In the genomic region with DNA sequence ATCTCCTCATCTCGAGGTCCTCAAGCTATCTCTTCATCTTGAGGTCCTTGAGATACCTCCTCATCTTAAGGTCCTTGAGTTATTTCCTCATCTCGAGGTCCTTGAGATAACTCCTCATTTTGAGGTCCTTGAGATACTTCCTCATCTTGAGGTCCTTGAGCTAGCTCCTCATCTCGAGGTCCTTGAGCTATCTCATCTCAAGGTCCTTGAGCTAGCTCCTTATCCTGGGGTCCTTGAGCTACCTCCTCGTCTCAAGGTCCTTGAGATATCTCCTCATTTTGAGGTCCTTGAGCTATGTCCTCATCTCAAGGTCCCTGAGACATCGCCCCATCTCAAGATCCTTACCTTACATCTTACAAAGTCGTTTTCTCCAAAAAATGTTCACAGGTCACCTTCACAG, we compare ENCODE assay signal across 29 cellular contexts. TPM values are rescaled to one million over a fixed set of nuclear protein-coding genes. Genes with fewer than 3 reads are reported as not detected.
DNase-seq lines count a peak whose midpoint lies in the region; ATAC-seq, FAIRE-seq and TF ChIP-seq lines count a peak whose summit lies in the region.
"Had no signal": no experiment of that assay in that cellular context is flagged by ENCODE, and none has a peak within 500 bp of the region (broad histone marks: within the 10 kb centered on the region; RNA-seq: fewer than 3 reads in every experiment).

No MANE protein-coding gene starts in this region.

- no peaks in the 10 kb centered on the region for H4K20me1 ChIP-seq in KMS-11 (ENCODE audit: insufficient read depth)

- H3K9me3 ChIP-seq in breast epithelium = peaks cover 0 to 6% of the 10 kb centered on the region in 2 donors
- H3K9me3 ChIP-seq: right lobe of liver, testis had no signal

- H3K27ac ChIP-seq in KMS-11 = peak overlapping the region; percentile 80
- no peak overlapping the region for H3K27ac ChIP-seq in breast epithelium
- H3K27ac ChIP-seq: BLaER1, gastrocnemius medialis, hepatocyte, PC-9, right lobe of liver, testis had no signal

- H3K27me3 ChIP-seq in KMS-11 (ENCODE audit: insufficient read depth, low read depth) = no peaks in the 10 kb centered on the region
- H3K27me3 ChIP-seq in bronchial epithelial cell (ENCODE audit: control insufficient read depth, insufficient read depth, low read length) = no peaks in the 10 kb centered on the region
- no peaks in the 10 kb centered on the region for H3K27me3 ChIP-seq in breast epithelium
- H3K27me3 ChIP-seq: BLaER1, gastrocnemius medialis, hepatocyte, right lobe of liver, testis had no signal

- peaks cover 9 to 81% of the 10 kb centered on the region in 2 donors for H3K36me3 Mint-ChIP-seq in activated naive CD4-positive, alpha-beta T cell treated with anti-CD3 and anti-CD28 coated beads, Interleukin-2, amount 50 U/mL, for 72 hours
- peaks cover 57% of the 10 kb centered on the region for H3K36me3 Mint-ChIP-seq in stimulated activated effector memory CD8-positive, alpha-beta T cell treated with anti-CD3 and anti-CD28 coated beads, Interleukin-12 subunit alpha, Interleukin-12 subunit beta, amount 100 ng/mL, for 72 hours

- intact Hi-C loops in breast epithelium (cut with DNase I; ENCODE audit: low total_unique reads) = no loop called here

- peak; percentile 32 for FAIRE-seq in bronchial epithelial cell (lab: Jason Lieb, UNC)
- FAIRE-seq in RCC 7860 (lab: Jason Lieb, UNC) = no peak
- FAIRE-seq: astrocyte, urothelium cell line had no signal

- H3K4me1 Mint-ChIP-seq in stimulated activated effector memory CD8-positive, alpha-beta T cell treated with anti-CD3 and anti-CD28 coated beads, Interleukin-12 subunit alpha, Interleukin-12 subunit beta, amount 100 ng/mL, for 72 hours = peaks cover 65% of the 10 kb centered on the region
- H3K4me1 Mint-ChIP-seq: GM23338 had no signal

- peak overlapping the region; percentile 94 for H3K4me2 ChIP-seq in KMS-11
- H3K4me2 ChIP-seq: BLaER1, GM23338, hepatocyte, PC-9 had no signal

- no peak for DNase-seq in activated naive CD4-positive, alpha-beta T cell treated with anti-CD3 and anti-CD28 coated beads, Interleukin-2, amount 50 U/mL, for 72 hours (ENCODE audit: low spot score in 2 of 2)
- DNase-seq in activated naive CD4-positive, alpha-beta T cell treated with Interleukin-2 at 50 U/mL for 16 hours = no peak
- no peak for DNase-seq in bronchial epithelial cell (ENCODE audit: low read depth)
- DNase-seq in stimulated activated effector memory CD8-positive, alpha-beta T cell treated with anti-CD3 and anti-CD28 coated beads, Interleukin-12 subunit alpha, Interleukin-12 subunit beta, amount 100 ng/mL, for 72 hours (ENCODE audit: low spot score in 2 of 2) = no peak
- no peak for DNase-seq in breast epithelium (ENCODE audit: low spot score in 2 of 2)
- no peak for DNase-seq in OCI-M2 (lab: John Stamatoyannopoulos, UW; ENCODE audit: unreplicated experiment)
- no peak for DNase-seq in RCC 7860 (ENCODE audit: low spot score)
- DNase-seq: activated CD4-positive, alpha-beta memory T cell treated with anti-CD3 and anti-CD28 coated beads, Interleukin-2, amount 10 ng/mL, durations not matched to agents 7 days and 5 days; activated naive CD8-positive, alpha-beta T cell treated with anti-CD3 and anti-CD28 coated beads, Interleukin-2, amount 10 ng/mL, durations not matched to agents 7 days and 5 days; gastrocnemius medialis; left cardiac atrium; NCI-H1092; NCI-H1694 treated with DMSO at 0.1 percent for 48 hours; NCI-H524 treated with DMSO at 0.1 percent for 48 hours; NK-92 treated with Interleukin-12 subunit alpha and Interleukin-12 subunit beta, amount 100 ng/mL, for 24 hours; PC-9; right lobe of liver; SHP77; stimulated activated CD4-positive, alpha-beta T cell treated with anti-CD3 and anti-CD28 coated beads, Interleukin-4, amount 100 ng/mL, for 1 hour; T1000 had no signal

- H3K79me2 ChIP-seq in KMS-11 (ENCODE audit: insufficient read depth, low read depth) = peaks cover 48% of the 10 kb centered on the region
- H3K79me2 ChIP-seq: hepatocyte had no signal

- TF ChIP-seq CTCF in KMS-11 (conservative IDR thresholded peaks at IDR 0.05; ENCODE audit: low read depth, low read length) = no peak
- no peak for TF ChIP-seq CTCF in bronchial epithelial cell (IDR thresholded peaks at IDR 0.05; ENCODE audit: insufficient read depth, low read length, severe bottlenecking)
- TF ChIP-seq CTCF in breast epithelium (IDR thresholded peaks at IDR 0.05) = no peak

- H3K4me3 ChIP-seq in KMS-11 (IDR thresholded peaks at IDR 0.05; ENCODE audit: insufficient read depth, low read depth, low read length) = no peak overlapping the region
- H3K4me3 ChIP-seq in bronchial epithelial cell (ENCODE audit: low read depth, low read length) = no peak overlapping the region
- no peak overlapping the region for H3K4me3 ChIP-seq in breast epithelium
- H3K4me3 ChIP-seq: BLaER1, gastrocnemius medialis, GM23338, hepatocyte, PC-9, right lobe of liver, testis had no signal

- H3K9me3 Mint-ChIP-seq in activated naive CD4-positive, alpha-beta T cell treated with anti-CD3 and anti-CD28 coated beads, Interleukin-2, amount 50 U/mL, for 72 hours = peaks cover 3 to 17% of the 10 kb centered on the region in 2 donors
- peaks cover 4% of the 10 kb centered on the region for H3K9me3 Mint-ChIP-seq in stimulated activated effector memory CD8-positive, alpha-beta T cell treated with anti-CD3 and anti-CD28 coated beads, Interleukin-12 subunit alpha, Interleukin-12 subunit beta, amount 100 ng/mL, for 72 hours

- no peaks in the 10 kb centered on the region for H3K36me3 ChIP-seq in KMS-11 (ENCODE audit: insufficient read depth)
- no peaks in the 10 kb centered on the region for H3K36me3 ChIP-seq in bronchial epithelial cell (ENCODE audit: control insufficient read depth, insufficient read depth, low read length)
- H3K36me3 ChIP-seq in breast epithelium = no peaks in the 10 kb centered on the region
- H3K36me3 ChIP-seq: gastrocnemius medialis, right lobe of liver had no signal

- H2AFZ ChIP-seq in KMS-11 (ENCODE audit: low read depth) = no peak overlapping the region
- H2AFZ ChIP-seq: GM23338, hepatocyte, PC-9 had no signal

- TF ChIP-seq POLR2A in breast epithelium (IDR thresholded peaks at IDR 0.05) = no peak

- ATAC-seq in activated naive CD4-positive, alpha-beta T cell treated with anti-CD3 and anti-CD28 coated beads, Interleukin-2, amount 50 U/mL, for 72 hours = no peak
- no peak for ATAC-seq in stimulated activated effector memory CD8-positive, alpha-beta T cell treated with anti-CD3 and anti-CD28 coated beads, Interleukin-12 subunit alpha, Interleukin-12 subunit beta, amount 100 ng/mL, for 72 hours
- ATAC-seq: gastrocnemius medialis, GM23338, left cardiac atrium, right lobe of liver had no signal

- no peak overlapping the region for H3K9ac ChIP-seq in KMS-11
- H3K9ac ChIP-seq: BLaER1 had no signal

- H3K27ac Mint-ChIP-seq in activated naive CD4-positive, alpha-beta T cell treated with anti-CD3 and anti-CD28 coated beads, Interleukin-2, amount 50 U/mL, for 72 hours = peak overlapping the region; percentile 4 to 80
- H3K27ac Mint-ChIP-seq in stimulated activated effector memory CD8-positive, alpha-beta T cell treated with anti-CD3 and anti-CD28 coated beads, Interleukin-12 subunit alpha, Interleukin-12 subunit beta, amount 100 ng/mL, for 72 hours = peak overlapping the region; percentile 86
- H3K27ac Mint-ChIP-seq: activated CD4-positive, alpha-beta memory T cell treated with anti-CD3 and anti-CD28 coated beads, Interleukin-2, amount 10 ng/mL, durations not matched to agents 7 days and 5 days; GM23338; progenitor cell of endocrine pancreas had no signal

- H3K4me1 ChIP-seq in KMS-11 (ENCODE audit: low read depth, poor library complexity, severe bottlenecking) = peaks cover 48% of the 10 kb centered on the region
- no peaks in the 10 kb centered on the region for H3K4me1 ChIP-seq in breast epithelium
- H3K4me1 ChIP-seq: gastrocnemius medialis, right lobe of liver, testis had no signal

- no peak overlapping the region for H3K4me3 Mint-ChIP-seq in stimulated activated effector memory CD8-positive, alpha-beta T cell treated with anti-CD3 and anti-CD28 coated beads, Interleukin-12 subunit alpha, Interleukin-12 subunit beta, amount 100 ng/mL, for 72 hours
- H3K4me3 Mint-ChIP-seq: activated CD4-positive, alpha-beta memory T cell treated with anti-CD3 and anti-CD28 coated beads, Interleukin-2, amount 10 ng/mL, durations not matched to agents 7 days and 5 days; activated naive CD8-positive, alpha-beta T cell treated with anti-CD3 and anti-CD28 coated beads, Interleukin-2, amount 10 ng/mL, durations not matched to agents 7 days and 5 days; GM23338 had no signal

RNA-seq across cellular contexts. Expression of gene VAV1, which starts 18.7 kb away (rescaled TPM):
- total RNA-seq in activated naive CD4-positive, alpha-beta T cell treated with anti-CD3 and anti-CD28 coated beads, Interleukin-2, amount 50 U/mL, for 72 hours = 100 to 1,000 TPM in 1 of 2 donors, 10 to 100 TPM in 1; 81.5 to 121 TPM
- total RNA-seq in bronchial epithelial cell (0.51 and 0.53 TPM in 2 replicates), breast epithelium (10 to 100 TPM in 1 of 3 donors, 1 to 10 TPM in 2; 6.6 to 10.2 (median 8.5) TPM)
- total RNA-seq: astrocyte, LHCN-M2, progenitor cell of endocrine pancreas had no signal

RNA-seq across cellular contexts. Expression of gene SH2D3A, which starts 24.0 kb away (rescaled TPM):
- 10 to 100 TPM; 16.4 to 33.0 TPM for total RNA-seq in activated naive CD4-positive, alpha-beta T cell treated with anti-CD3 and anti-CD28 coated beads, Interleukin-2, amount 50 U/mL, for 72 hours
- total RNA-seq in bronchial epithelial cell (69.6 and 88.5 TPM in 2 replicates), breast epithelium (10 to 100 TPM in 2 of 3 donors, under 1 TPM in 1; 0.96 to 38.2 (median 18.4) TPM)
- total RNA-seq: gastrocnemius medialis, LHCN-M2 had no signal

RNA-seq across cellular contexts. Expression of gene TRIP10, which starts 51.8 kb away (rescaled TPM):
- total RNA-seq in activated naive CD4-positive, alpha-beta T cell treated with anti-CD3 and anti-CD28 coated beads, Interleukin-2, amount 50 U/mL, for 72 hours = 100 to 1,000 TPM in 1 of 2 donors, 10 to 100 TPM in 1; 47.1 to 109 TPM
- total RNA-seq in bronchial epithelial cell (67.7 and 79.5 TPM in 2 replicates), breast epithelium (10 to 100 TPM; 56.9 to 98.1 (median 87.5) TPM)

RNA-seq across cellular contexts. Expression of gene GPR108, which starts 53.9 kb away (rescaled TPM):
- 10 to 100 TPM; 45.4 to 91.8 TPM for total RNA-seq in activated naive CD4-positive, alpha-beta T cell treated with anti-CD3 and anti-CD28 coated beads, Interleukin-2, amount 50 U/mL, for 72 hours
- total RNA-seq in bronchial epithelial cell (87.7 and 99.0 TPM in 2 replicates), breast epithelium (10 to 100 TPM; 62.9 to 98.1 (median 78.0) TPM)

Comparison
In these comparisons a context has a peak if more than half of its experiments do, and no peak if none do; other contexts are left out.
1. RNA of gene VAV1, which starts 18.7 kb away (total RNA-seq): 81.5 to 121 TPM in activated naive CD4-positive, alpha-beta T cell treated with anti-CD3 and anti-CD28 coated beads, Interleukin-2, amount 50 U/mL, for 72 hours; 6.6 to 10.2 TPM in breast epithelium and 0.51 to 0.53 TPM in bronchial epithelial cell; every median in the first group is over 4 times any median in the second.